In the genomic region with DNA sequence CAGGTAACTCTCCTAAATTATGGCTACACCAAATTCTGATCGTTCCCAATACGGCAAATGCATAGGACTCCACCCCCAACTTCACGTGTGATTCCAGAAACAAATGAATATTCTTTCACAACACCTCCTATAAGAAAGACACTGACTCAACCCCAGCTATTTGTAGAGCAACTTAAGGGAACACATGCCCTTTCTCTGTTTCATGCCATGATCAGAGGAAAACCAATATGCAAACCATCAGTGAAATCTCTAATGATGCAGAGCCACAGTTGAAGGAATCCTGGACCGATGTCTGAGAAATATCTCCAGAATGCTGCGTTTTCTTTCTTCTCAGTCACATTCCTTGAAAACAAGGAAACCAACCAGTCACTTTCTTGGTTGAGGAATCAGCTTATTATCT, we compare ENCODE assay signal across 16 cellular contexts.
"Had no signal": no experiment of that assay in that cellular context is flagged by ENCODE, and none has a peak within 500 bp of the region (broad histone marks: within the 10 kb centered on the region; RNA-seq: fewer than 3 reads in every experiment).

No MANE protein-coding gene starts in this region.

- DNase-seq: activated CD4-positive, alpha-beta memory T cell treated with anti-CD3 and anti-CD28 coated beads for 36 hours; activated effector memory CD4-positive, alpha-beta T cell treated with anti-CD3 and anti-CD28 coated beads, Interleukin-2, amount 50 U/mL, for 16 hours; activated T-cell treated with anti-CD3 and anti-CD28 coated beads, Interleukin-2, amount 50 U/mL, for 4 hours; amniotic stem cell; brain microvascular endothelial cell; dorsolateral prefrontal cortex; hippocampal formation; lower lobe of right lung; naive B cell; right cardiac atrium; T1000; transverse colon had no signal

- H3K27ac ChIP-seq: brain microvascular endothelial cell, dorsolateral prefrontal cortex, esophagus muscularis mucosa, lower lobe of right lung, transverse colon, VCaP had no signal

- H3K4me1 Mint-ChIP-seq: naive B cell; stimulated activated memory B cell treated with anti-CD40 and anti-IgM and Interleukin-4, amounts not matched to agents 10 μg/mL and 1 μg/mL and 100 μg/mL, for 72 hours had no signal

- H3K4me1 ChIP-seq: transverse colon had no signal

- H3K36me3 ChIP-seq: brain microvascular endothelial cell, esophagus muscularis mucosa, lower lobe of right lung, transverse colon had no signal

- H3K9me3 Mint-ChIP-seq: activated CD4-positive, alpha-beta memory T cell treated with anti-CD3 and anti-CD28 coated beads for 36 hours; activated naive CD4-positive, alpha-beta T cell treated with anti-CD3 and anti-CD28 coated beads, Interleukin-2, amount 50 U/mL, for 72 hours; activated T-cell treated with anti-CD3 and anti-CD28 coated beads, Interleukin-2, amount 50 U/mL, for 4 hours; stimulated activated memory B cell treated with anti-CD40 and anti-IgM and Interleukin-4, amounts not matched to agents 10 μg/mL and 1 μg/mL and 100 μg/mL, for 72 hours had no signal

- H3K9me3 ChIP-seq: esophagus muscularis mucosa, lower lobe of right lung, transverse colon had no signal

- H3K4me3 Mint-ChIP-seq: activated CD4-positive, alpha-beta memory T cell treated with anti-CD3 and anti-CD28 coated beads for 36 hours; activated T-cell treated with anti-CD3 and anti-CD28 coated beads, Interleukin-2, amount 50 U/mL, for 4 hours; naive B cell; stimulated activated memory B cell treated with anti-CD40 and anti-IgM and Interleukin-4, amounts not matched to agents 10 μg/mL and 1 μg/mL and 100 μg/mL, for 72 hours had no signal

- H3K4me3 ChIP-seq: dorsolateral prefrontal cortex, esophagus muscularis mucosa, lower lobe of right lung, transverse colon had no signal

- H3K27me3 ChIP-seq: brain microvascular endothelial cell, dorsolateral prefrontal cortex, esophagus muscularis mucosa, transverse colon had no signal

- H3K27ac Mint-ChIP-seq: activated CD4-positive, alpha-beta memory T cell treated with anti-CD3 and anti-CD28 coated beads for 36 hours; activated naive CD4-positive, alpha-beta T cell treated with anti-CD3 and anti-CD28 coated beads, Interleukin-2, amount 50 U/mL, for 72 hours; naive B cell; stimulated activated memory B cell treated with anti-CD40 and anti-IgM and Interleukin-4, amounts not matched to agents 10 μg/mL and 1 μg/mL and 100 μg/mL, for 72 hours had no signal

- H3K36me3 Mint-ChIP-seq: activated CD4-positive, alpha-beta memory T cell treated with anti-CD3 and anti-CD28 coated beads for 36 hours; activated naive CD4-positive, alpha-beta T cell treated with anti-CD3 and anti-CD28 coated beads, Interleukin-2, amount 50 U/mL, for 72 hours; naive B cell; stimulated activated memory B cell treated with anti-CD40 and anti-IgM and Interleukin-4, amounts not matched to agents 10 μg/mL and 1 μg/mL and 100 μg/mL, for 72 hours had no signal
